Comparison of ENCODE assay signal across 8 cellular contexts in genomic region chr17:45246861-45247428, GRCh38. TPM values are rescaled to one million over a fixed set of nuclear protein-coding genes. Genes with fewer than 3 reads are reported as not detected.
A peak's percentile ranks its signal among the peaks of the same experiment; 100 is the strongest.
DNase-seq lines count a peak whose midpoint lies in the region; ATAC-seq and TF ChIP-seq lines count a peak whose summit lies in the region.

No MANE protein-coding gene starts in this region.

- H2AFZ ChIP-seq in smooth muscle cell (ENCODE audit: low read depth): peak overlapping the region; percentile 90

- H3K27ac Mint-ChIP-seq in activated naive CD8-positive, alpha-beta T cell treated with anti-CD3 and anti-CD28 coated beads for 36 hours: peak overlapping the region; percentile 91

- no peaks in the 10 kb centered on the region for H3F3A ChIP-seq in smooth muscle cell (ENCODE audit: low read depth)

- H3K4me1 ChIP-seq in iPS DF 6.9 (ENCODE audit: control insufficient read depth, insufficient read depth, low read length): peaks cover 3% of the 10 kb centered on the region; the same call in 1 of the 2 replicates
- H3K4me1 ChIP-seq in smooth muscle cell (ENCODE audit: low read depth): peaks cover 5% of the 10 kb centered on the region

- H3K27me3 ChIP-seq in iPS DF 6.9 (ENCODE audit: control insufficient read depth, insufficient read depth, low read length) (no peaks in the 10 kb centered on the region), smooth muscle cell (ENCODE audit: low read depth) (peaks cover 5% of the 10 kb centered on the region)

- H3K4me1 Mint-ChIP-seq in activated naive CD8-positive, alpha-beta T cell treated with anti-CD3 and anti-CD28 coated beads for 36 hours: peaks cover 34% of the 10 kb centered on the region

- no peak for ATAC-seq in HG03457 (IDR thresholded peaks at IDR 0.05; ENCODE audit: unreplicated experiment)

- no peaks in the 10 kb centered on the region for H3K9me3 Mint-ChIP-seq in activated naive CD8-positive, alpha-beta T cell treated with anti-CD3 and anti-CD28 coated beads for 36 hours

- H3K4me3 ChIP-seq in iPS DF 6.9 (ENCODE audit: low read length): peak overlapping the region; percentile 75; the same call in 1 of the 2 replicates
- H3K4me3 ChIP-seq in smooth muscle cell: peak overlapping the region; percentile 71

- no peak overlapping the region for H3K9ac ChIP-seq in smooth muscle cell (ENCODE audit: low read depth)

- H4K20me1 ChIP-seq in smooth muscle cell (ENCODE audit: low read depth): no peaks in the 10 kb centered on the region

- H3K79me2 ChIP-seq in smooth muscle cell (ENCODE audit: low read depth): no peaks in the 10 kb centered on the region

- peak overlapping the region; percentile 99 for H3K4me2 ChIP-seq in smooth muscle cell

- peak overlapping the region; percentile 92 for H3K4me3 Mint-ChIP-seq in activated naive CD8-positive, alpha-beta T cell treated with anti-CD3 and anti-CD28 coated beads for 36 hours

- TF ChIP-seq CTCF in GM10266 (IDR thresholded peaks at IDR 0.05; ENCODE audit: control insufficient read depth, insufficient read depth, low read depth, missing control alignments) (peak; percentile 39), smooth muscle cell (IDR thresholded peaks at IDR 0.05; ENCODE audit: borderline replicate concordance, insufficient read depth, poor library complexity, severe bottlenecking) (peak; percentile 40)

- DNase-seq in GM10266 (ENCODE audit: extremely low spot score): peak; percentile 69
- DNase-seq in NCI-H146 treated with DMSO at 0.1 percent for 48 hours (lab: John Stamatoyannopoulos, UW; ENCODE audit: unreplicated experiment): peak; percentile 63
- no peak for DNase-seq in activated naive CD8-positive, alpha-beta T cell treated with anti-CD3 and anti-CD28 coated beads for 36 hours
- no peak for DNase-seq in iPS DF 6.9 (ENCODE audit: low read depth, low spot score)
- no peak for DNase-seq in smooth muscle cell (lab: John Stamatoyannopoulos, UW; ENCODE audit: unreplicated experiment)
- DNase-seq in NK-92 treated with Interleukin-12 subunit alpha and Interleukin-12 subunit beta, amount 100 ng/mL, for 24 hours (lab: John Stamatoyannopoulos, UW): no peak
- no peak for DNase-seq in SKM-1 (lab: John Stamatoyannopoulos, UW; ENCODE audit: unreplicated experiment)

- H3K9me3 ChIP-seq in iPS DF 6.9 (ENCODE audit: control insufficient read depth, insufficient read depth, low read length) (no peaks in the 10 kb centered on the region), smooth muscle cell (replicated peaks; ENCODE audit: low read depth) (no peaks in the 10 kb centered on the region)

- no CpG with 5 or more reads among the region's 33 CpGs for WGBS in iPS DF 6.9 (ENCODE audit: insufficient coverage, insufficient read length)
- 4% methylated on average over 31 of the region's 33 CpGs for WGBS in smooth muscle cell (ENCODE audit: low lambda C conversion rate)

- no peaks in the 10 kb centered on the region for H3K27me3 Mint-ChIP-seq in activated naive CD8-positive, alpha-beta T cell treated with anti-CD3 and anti-CD28 coated beads for 36 hours

- peaks cover 40% of the 10 kb centered on the region for H3K36me3 Mint-ChIP-seq in activated naive CD8-positive, alpha-beta T cell treated with anti-CD3 and anti-CD28 coated beads for 36 hours

- H3K36me3 ChIP-seq in iPS DF 6.9 (ENCODE audit: control insufficient read depth, insufficient read depth, low read length) (no peaks in the 10 kb centered on the region), smooth muscle cell (ENCODE audit: low read depth) (no peaks in the 10 kb centered on the region)

- H3K27ac ChIP-seq in iPS DF 6.9 (ENCODE audit: low read length): no peak overlapping the region
- no peak overlapping the region for H3K27ac ChIP-seq in smooth muscle cell (ENCODE audit: low read depth)

RNA-seq across cellular contexts. Expression of gene SPATA32, which starts 14.9 kb away (rescaled TPM):
- total RNA-seq in activated naive CD8-positive, alpha-beta T cell treated with anti-CD3 and anti-CD28 coated beads for 36 hours: under 1 TPM; 0.62 to 0.68 TPM
- not detected in 2 replicates for total RNA-seq in smooth muscle cell
- 0.27 TPM in 1 of 2 replicates, not detected in the other for polyA plus RNA-seq in smooth muscle cell

RNA-seq across cellular contexts. Expression of gene FMNL1, which starts 25.3 kb away (rescaled TPM):
- total RNA-seq in activated naive CD8-positive, alpha-beta T cell treated with anti-CD3 and anti-CD28 coated beads for 36 hours: 100 to 1,000 TPM; 215 to 219 TPM
- 0.90 TPM in 1 of 2 replicates, not detected in the other for total RNA-seq in smooth muscle cell
- 0.37 and 1.3 TPM in 2 replicates for polyA plus RNA-seq in smooth muscle cell

Comparison
In these comparisons a context has a peak if more than half of its experiments do, and no peak if none do; other contexts are left out.
1. DNase-seq: peak in GM10266 (single experiment) and NCI-H146 treated with DMSO at 0.1 percent for 48 hours (single experiment); none in activated naive CD8-positive, alpha-beta T cell treated with anti-CD3 and anti-CD28 coated beads for 36 hours (single experiment), iPS DF 6.9 (single experiment), smooth muscle cell (single experiment), NK-92 treated with Interleukin-12 subunit alpha and Interleukin-12 subunit beta, amount 100 ng/mL, for 24 hours (single experiment) and SKM-1 (single experiment).
2. RNA of gene FMNL1, which starts 25.3 kb away (total RNA-seq): 215 to 219 TPM in activated naive CD8-positive, alpha-beta T cell treated with anti-CD3 and anti-CD28 coated beads for 36 hours; 0.90 TPM in smooth muscle cell; every median in the first group is over 100 times any median in the second.